ENCODE assay signal across 9 cellular contexts in genomic region chr5:36688722-36689121, GRCh38.
DNase-seq lines count a peak whose midpoint lies in the region; ATAC-seq, FAIRE-seq and TF ChIP-seq lines count a peak whose summit lies in the region.
"Had no signal": no experiment of that assay in that cellular context is flagged by ENCODE, and none has a peak within 500 bp of the region (broad histone marks: within the 10 kb centered on the region; RNA-seq: fewer than 3 reads in every experiment).

No MANE protein-coding gene starts in this region.

- H3K4me1 ChIP-seq in MM.1S (ENCODE audit: low read length) = peaks cover 23% of the 10 kb centered on the region
- H3K4me1 ChIP-seq in body of pancreas = peaks cover 20% of the 10 kb centered on the region

- H2AFZ ChIP-seq in MM.1S (ENCODE audit: low read length) = no peak overlapping the region

- peak; percentile 41 for TF ChIP-seq CTCF in activated CD8-positive, alpha-beta T cell treated with anti-CD3 and anti-CD28 coated beads for 36 hours (IDR thresholded peaks at IDR 0.05)
- TF ChIP-seq CTCF in MM.1S (IDR thresholded peaks at IDR 0.05; ENCODE audit: low read length) (peak; percentile 46), bronchial epithelial cell (IDR thresholded peaks at IDR 0.05; ENCODE audit: insufficient read depth, low read length, severe bottlenecking) (peak; percentile 51), body of pancreas (IDR thresholded peaks at IDR 0.05) (peak in 1 of 7 experiments; percentile 11)

- H3K79me2 ChIP-seq in MM.1S (ENCODE audit: low read length) = no peaks in the 10 kb centered on the region

- no peaks in the 10 kb centered on the region for H3K9me2 ChIP-seq in MM.1S (replicated peaks; ENCODE audit: insufficient read depth, low read length)

- no peak overlapping the region for H3K27ac Mint-ChIP-seq in activated CD8-positive, alpha-beta T cell treated with anti-CD3 and anti-CD28 coated beads for 36 hours
- no peak overlapping the region for H3K27ac Mint-ChIP-seq in activated CD8-positive, alpha-beta T cell treated with anti-CD3 and anti-CD28 coated beads, Interleukin-2, amount 10 ng/mL, durations not matched to agents 7 days and 5 days

- intact Hi-C loops in activated CD8-positive, alpha-beta T cell treated with anti-CD3 and anti-CD28 coated beads for 36 hours (cut with micrococcal nuclease) = no loop called here
- intact Hi-C loops in body of pancreas (cut with DNase I) = no loop called here

- FAIRE-seq in bronchial epithelial cell (lab: Jason Lieb, UNC) (no peak), H54 (lab: Jason Lieb, UNC) (no peak)

- H3K9me3 Mint-ChIP-seq in activated CD8-positive, alpha-beta T cell treated with anti-CD3 and anti-CD28 coated beads for 36 hours = no peaks in the 10 kb centered on the region
- no peaks in the 10 kb centered on the region for H3K9me3 Mint-ChIP-seq in activated CD8-positive, alpha-beta T cell treated with anti-CD3 and anti-CD28 coated beads, Interleukin-2, amount 10 ng/mL, durations not matched to agents 7 days and 5 days (ENCODE audit: insufficient read depth)

- TF ChIP-seq POLR2A in body of pancreas (IDR thresholded peaks at IDR 0.05) = no peak
- TF ChIP-seq POLR2A in H54 (IDR thresholded peaks at IDR 0.05; ENCODE audit: low read depth, low read length) = no peak

- no peaks in the 10 kb centered on the region for H3K36me3 Mint-ChIP-seq in activated CD8-positive, alpha-beta T cell treated with anti-CD3 and anti-CD28 coated beads for 36 hours (ENCODE audit: low read depth)
- no peaks in the 10 kb centered on the region for H3K36me3 Mint-ChIP-seq in activated CD8-positive, alpha-beta T cell treated with anti-CD3 and anti-CD28 coated beads, Interleukin-2, amount 10 ng/mL, durations not matched to agents 7 days and 5 days (ENCODE audit: low read depth)

- peak; percentile 43 for DNase-seq in activated CD8-positive, alpha-beta T cell treated with anti-CD3 and anti-CD28 coated beads for 36 hours
- DNase-seq in activated CD8-positive, alpha-beta T cell treated with anti-CD3 and anti-CD28 coated beads, Interleukin-2, amount 10 ng/mL, durations not matched to agents 7 days and 5 days = no peak
- DNase-seq in MM.1S = peak; percentile 14
- peak; percentile 25 for DNase-seq in bronchial epithelial cell (ENCODE audit: low read depth)
- DNase-seq in renal cortical epithelial cell (ENCODE audit: low read depth) = peak; percentile 18
- no peak for DNase-seq in body of pancreas
- no peak for DNase-seq in H54 (ENCODE audit: insufficient read length, low spot score)
- DNase-seq: stimulated activated CD4-positive, alpha-beta T cell treated with anti-CD3 and anti-CD28 coated beads, Interleukin-4, amount 100 ng/mL, for 1 hour had no signal

- 77 to 81% methylated on average over 6 of the region's 6 CpGs for WGBS in body of pancreas, 2 donors

- H3K9ac ChIP-seq in MM.1S (ENCODE audit: low read length) = no peak overlapping the region

- no peaks in the 10 kb centered on the region for H4K20me1 ChIP-seq in MM.1S (ENCODE audit: insufficient read depth, low read length)

- H3F3A ChIP-seq in MM.1S (ENCODE audit: insufficient read depth, low read length) = peaks cover 11% of the 10 kb centered on the region; the same call in 1 of the 2 replicates

- H3K27me3 ChIP-seq in MM.1S (replicated peaks; ENCODE audit: insufficient read depth, low read length) (no peaks in the 10 kb centered on the region; the same call in 1 of the 2 replicates), bronchial epithelial cell (ENCODE audit: control insufficient read depth, insufficient read depth, low read length) (no peaks in the 10 kb centered on the region), body of pancreas (peaks cover 0 to 5% of the 10 kb centered on the region in 2 donors)

- ATAC-seq in activated CD8-positive, alpha-beta T cell treated with anti-CD3 and anti-CD28 coated beads for 36 hours = no peak
- ATAC-seq in activated CD8-positive, alpha-beta T cell treated with anti-CD3 and anti-CD28 coated beads, Interleukin-2, amount 10 ng/mL, durations not matched to agents 7 days and 5 days = no peak
- ATAC-seq in body of pancreas (no peak), GM21576 (IDR thresholded peaks at IDR 0.05; ENCODE audit: unreplicated experiment) (no peak)

- H3K27ac ChIP-seq in MM.1S (ENCODE audit: low read length) (no peak overlapping the region), body of pancreas (no peak overlapping the region)

- POLR2A ChIA-PET in activated CD8-positive, alpha-beta T cell treated with anti-CD3 and anti-CD28 coated beads for 36 hours (lab: Charles Lee) = no interaction called here
- POLR2A ChIA-PET in activated CD8-positive, alpha-beta T cell treated with anti-CD3 and anti-CD28 coated beads, Interleukin-2, amount 10 ng/mL, durations not matched to agents 7 days and 5 days (lab: Charles Lee) = no interaction called here

- H3K9me3 ChIP-seq in MM.1S (replicated peaks; ENCODE audit: insufficient read depth, low read length) = no peaks in the 10 kb centered on the region
- no peaks in the 10 kb centered on the region for H3K9me3 ChIP-seq in body of pancreas

- no peaks in the 10 kb centered on the region for H3K36me3 ChIP-seq in MM.1S (replicated peaks; ENCODE audit: insufficient read depth, low read length)
- H3K36me3 ChIP-seq in bronchial epithelial cell (ENCODE audit: control insufficient read depth, insufficient read depth, low read length) = no peaks in the 10 kb centered on the region
- H3K36me3 ChIP-seq in body of pancreas (replicated peaks in 1 of 2; ENCODE audit: insufficient read depth in 1 of 2, low read depth in 2 of 2) = no peaks in the 10 kb centered on the region

- no peak overlapping the region for H3K4me3 ChIP-seq in MM.1S (ENCODE audit: low read length)
- H3K4me3 ChIP-seq in bronchial epithelial cell (ENCODE audit: low read depth, low read length) = no peak overlapping the region
- no peak overlapping the region for H3K4me3 ChIP-seq in body of pancreas

- H3K4me1 Mint-ChIP-seq in activated CD8-positive, alpha-beta T cell treated with anti-CD3 and anti-CD28 coated beads for 36 hours (ENCODE audit: low read depth) = peaks cover 11% of the 10 kb centered on the region
- H3K4me1 Mint-ChIP-seq in activated CD8-positive, alpha-beta T cell treated with anti-CD3 and anti-CD28 coated beads, Interleukin-2, amount 10 ng/mL, durations not matched to agents 7 days and 5 days (ENCODE audit: low read depth) = peaks cover 10% of the 10 kb centered on the region

- no peak overlapping the region for H3K4me3 Mint-ChIP-seq in activated CD8-positive, alpha-beta T cell treated with anti-CD3 and anti-CD28 coated beads for 36 hours
- H3K4me3 Mint-ChIP-seq in activated CD8-positive, alpha-beta T cell treated with anti-CD3 and anti-CD28 coated beads, Interleukin-2, amount 10 ng/mL, durations not matched to agents 7 days and 5 days = no peak overlapping the region

- peaks cover 21% of the 10 kb centered on the region for H3K27me3 Mint-ChIP-seq in activated CD8-positive, alpha-beta T cell treated with anti-CD3 and anti-CD28 coated beads for 36 hours
- peaks cover 16% of the 10 kb centered on the region for H3K27me3 Mint-ChIP-seq in activated CD8-positive, alpha-beta T cell treated with anti-CD3 and anti-CD28 coated beads, Interleukin-2, amount 10 ng/mL, durations not matched to agents 7 days and 5 days (ENCODE audit: low read depth)

- no peak overlapping the region for H3K4me2 ChIP-seq in MM.1S (ENCODE audit: low read depth, low read length)

- CTCF ChIA-PET in activated CD8-positive, alpha-beta T cell treated with anti-CD3 and anti-CD28 coated beads for 36 hours (lab: Charles Lee) = interaction anchor here (0.7 to 1.2 kb wide), 4 partner anchors 8 to 82 kb away, joined by 3 read pairs; no protein-coding TSS in a partner anchor
- CTCF ChIA-PET in activated CD8-positive, alpha-beta T cell treated with anti-CD3 and anti-CD28 coated beads, Interleukin-2, amount 10 ng/mL, durations not matched to agents 7 days and 5 days (lab: Charles Lee) = interaction anchor here (0.6 to 2.4 kb wide), 5 partner anchors 7 to 25 kb away, joined by 3 to 8 read pairs (median 3); no protein-coding TSS in a partner anchor

Comparison
In these comparisons a context has a peak if more than half of its experiments do, and no peak if none do; other contexts are left out.
1. DNase-seq: peak in activated CD8-positive, alpha-beta T cell treated with anti-CD3 and anti-CD28 coated beads for 36 hours (single experiment), MM.1S (single experiment), bronchial epithelial cell (single experiment) and renal cortical epithelial cell (single experiment); none in activated CD8-positive, alpha-beta T cell treated with anti-CD3 and anti-CD28 coated beads, Interleukin-2, amount 10 ng/mL, durations not matched to agents 7 days and 5 days (single experiment), body of pancreas (0 of 4) and H54 (single experiment).